ENCODE assay signal across 11 cellular contexts in the genomic region with DNA sequence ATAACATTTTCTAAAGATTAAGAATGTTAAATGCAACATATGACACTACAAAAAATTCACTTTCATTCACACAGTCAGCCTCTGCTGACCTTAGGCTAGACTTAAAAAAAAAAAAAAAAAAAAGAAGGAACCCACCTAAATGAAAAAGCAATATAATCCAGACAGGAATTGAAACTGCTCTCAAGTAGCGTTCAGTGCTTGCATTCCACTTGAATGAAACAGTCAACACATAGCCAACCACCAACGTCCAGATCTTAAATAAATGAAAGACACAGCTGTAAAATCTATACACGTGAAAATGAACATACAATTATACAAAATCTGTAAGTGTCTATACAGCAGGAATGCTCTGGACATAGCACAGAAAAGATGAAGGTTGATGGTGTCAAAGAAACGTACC. TPM values are rescaled to one million over a fixed set of nuclear protein-coding genes. Genes with fewer than 3 reads are reported as not detected.
DNase-seq lines count a peak whose midpoint lies in the region; ATAC-seq and TF ChIP-seq lines count a peak whose summit lies in the region.
"Had no signal": no experiment of that assay in that cellular context is flagged by ENCODE, and none has a peak within 500 bp of the region (broad histone marks: within the 10 kb centered on the region; RNA-seq: fewer than 3 reads in every experiment).

No MANE protein-coding gene starts in this region.

- H3K9me2 ChIP-seq in GM23248 (ENCODE audit: insufficient read depth) (no peaks in the 10 kb centered on the region), SU-DHL-6 (replicated peaks; ENCODE audit: insufficient read depth, low read length) (no peaks in the 10 kb centered on the region)

- H4K20me1 ChIP-seq in GM23248 (ENCODE audit: insufficient read depth) (no peaks in the 10 kb centered on the region), SU-DHL-6 (ENCODE audit: low read depth, low read length) (peaks cover 27% of the 10 kb centered on the region)

- peak; percentile 32 for DNase-seq in A172 (ENCODE audit: low spot score)
- DNase-seq in GM23248: peak; percentile 43
- peak; percentile 48 for DNase-seq in foreskin melanocyte
- no peak for DNase-seq in hippocampal formation (lab: John Stamatoyannopoulos, UW)
- no peak for DNase-seq in activated CD4-positive, alpha-beta T cell treated with anti-CD3 and anti-CD28 coated beads for 48 hours
- DNase-seq in LoVo (ENCODE audit: low spot score): no peak
- DNase-seq: DMS153 had no signal

- H3K27me3 ChIP-seq in GM23248 (replicated peaks; ENCODE audit: insufficient read depth) (no peaks in the 10 kb centered on the region), SU-DHL-6 (ENCODE audit: low read length) (no peaks in the 10 kb centered on the region)

- no peak for TF ChIP-seq CTCF in SU-DHL-6 (IDR thresholded peaks at IDR 0.05; ENCODE audit: insufficient read depth, low read length, poor library complexity, severe bottlenecking)

- H3K4me2 ChIP-seq in GM23248 (ENCODE audit: unreplicated experiment) (peak overlapping the region; percentile 78), SU-DHL-6 (ENCODE audit: low read depth, low read length, poor library complexity, severe bottlenecking) (peak overlapping the region; percentile 44)

- H3K79me2 ChIP-seq in GM23248 (ENCODE audit: insufficient read depth) (peaks cover 92% of the 10 kb centered on the region), SU-DHL-6 (ENCODE audit: insufficient read depth, low read length) (peaks cover 97% of the 10 kb centered on the region)

- H3K36me3 ChIP-seq in GM23248 (ENCODE audit: low read depth) (no peaks in the 10 kb centered on the region), SU-DHL-6 (ENCODE audit: low read length) (peaks cover 21% of the 10 kb centered on the region; the same call in 1 of the 2 replicates)

- in situ Hi-C loops in GM23248 (cut with MboI): no loop called here

- H3F3A ChIP-seq in GM23248 (ENCODE audit: insufficient read depth) (peaks cover 42% of the 10 kb centered on the region), SU-DHL-6 (ENCODE audit: insufficient read depth) (peaks cover 9% of the 10 kb centered on the region; the same call in 1 of the 2 replicates)

- H3K4me3 ChIP-seq in GM23248 (no peak overlapping the region), SU-DHL-6 (ENCODE audit: insufficient read depth, low read length, poor library complexity, severe bottlenecking) (no peak overlapping the region)

- 74 to 75% methylated on average over 4 of the region's 4 CpGs for WGBS in GM23248 (ENCODE audit: low coverage in 1 of 2, low lambda C conversion rate in 2 of 2, missing lambda C conversion rate in 2 of 2), 2 experiments

- H2AFZ ChIP-seq in GM23248 (no peak overlapping the region), SU-DHL-6 (ENCODE audit: low read depth, low read length, severe bottlenecking) (no peak overlapping the region)

- ATAC-seq in HG03159 (IDR thresholded peaks at IDR 0.05; ENCODE audit: unreplicated experiment): no peak

- H3K9ac ChIP-seq in GM23248 (peak overlapping the region; percentile 8; the same call in 1 of the 2 replicates), SU-DHL-6 (ENCODE audit: low read length) (no peak overlapping the region)

- H3K27ac ChIP-seq in GM23248 (peak overlapping the region; percentile 53), SU-DHL-6 (ENCODE audit: low read depth, low read length) (no peak overlapping the region; the same call in 1 of the 2 replicates)

- H3K9me3 ChIP-seq in GM23248 (ENCODE audit: low read depth) (no peaks in the 10 kb centered on the region), SU-DHL-6 (ENCODE audit: insufficient read depth, low read length) (no peaks in the 10 kb centered on the region)

- peaks cover 52% of the 10 kb centered on the region for H3K4me1 ChIP-seq in GM23248 (ENCODE audit: insufficient read depth)

RNA-seq across cellular contexts. Expression of a gene that starts 11.4 kb away (rescaled TPM):
- total RNA-seq in A172 (2014; rRNA removed; shearing (Covaris generic)): 45.5 and 46.0 TPM in 2 replicates
- total RNA-seq in GM23248 (2014; rRNA removed; shearing (Covaris generic)): 30.2 and 43.8 TPM in 2 replicates
- polyA plus RNA-seq in GM23248 (2016; fragmentation: Nextera tagmentation; extraction: Ambion mirVana): 20.7 and 20.8 TPM in 2 replicates

RNA-seq across cellular contexts. Expression of a gene that starts 58.7 kb away (rescaled TPM):
- not detected in 2 replicates for total RNA-seq in A172 (2014; rRNA removed; shearing (Covaris generic))
- under 0.01 TPM in 1 of 2 replicates, not detected in the other for total RNA-seq in GM23248 (2014; rRNA removed; shearing (Covaris generic))
- 0.20 TPM in 1 of 2 replicates, not detected in the other for polyA plus RNA-seq in GM23248 (2016; fragmentation: Nextera tagmentation; extraction: Ambion mirVana)
- total RNA-seq: T-helper 2 cell treated with Interferon-gamma antibody and Interleukin-4, amounts not matched to agents 100 ng/mL and 5 ng/mL, for 36 hours had no signal
- polyA plus RNA-seq: liver had no signal

Comparison
In these comparisons a context has a peak if more than half of its experiments do, and no peak if none do; other contexts are left out.
1. DNase-seq: peak in A172 (single experiment), GM23248 (single experiment) and foreskin melanocyte (single experiment); none in hippocampal formation (0 of 2), activated CD4-positive, alpha-beta T cell treated with anti-CD3 and anti-CD28 coated beads for 48 hours (single experiment) and LoVo (single experiment).